ENCODE assay signal across 1 cellular context in genomic region chr2:16477648-16478047, GRCh38.
TF ChIP-seq lines count a peak whose summit lies in the region.

No MANE protein-coding gene starts in this region.

TF ChIP-seq in GM23338, 12 proteins besides CTCF, POLR2A, EP300 and RAD21:
- TF ChIP-seq, protein P1, sequence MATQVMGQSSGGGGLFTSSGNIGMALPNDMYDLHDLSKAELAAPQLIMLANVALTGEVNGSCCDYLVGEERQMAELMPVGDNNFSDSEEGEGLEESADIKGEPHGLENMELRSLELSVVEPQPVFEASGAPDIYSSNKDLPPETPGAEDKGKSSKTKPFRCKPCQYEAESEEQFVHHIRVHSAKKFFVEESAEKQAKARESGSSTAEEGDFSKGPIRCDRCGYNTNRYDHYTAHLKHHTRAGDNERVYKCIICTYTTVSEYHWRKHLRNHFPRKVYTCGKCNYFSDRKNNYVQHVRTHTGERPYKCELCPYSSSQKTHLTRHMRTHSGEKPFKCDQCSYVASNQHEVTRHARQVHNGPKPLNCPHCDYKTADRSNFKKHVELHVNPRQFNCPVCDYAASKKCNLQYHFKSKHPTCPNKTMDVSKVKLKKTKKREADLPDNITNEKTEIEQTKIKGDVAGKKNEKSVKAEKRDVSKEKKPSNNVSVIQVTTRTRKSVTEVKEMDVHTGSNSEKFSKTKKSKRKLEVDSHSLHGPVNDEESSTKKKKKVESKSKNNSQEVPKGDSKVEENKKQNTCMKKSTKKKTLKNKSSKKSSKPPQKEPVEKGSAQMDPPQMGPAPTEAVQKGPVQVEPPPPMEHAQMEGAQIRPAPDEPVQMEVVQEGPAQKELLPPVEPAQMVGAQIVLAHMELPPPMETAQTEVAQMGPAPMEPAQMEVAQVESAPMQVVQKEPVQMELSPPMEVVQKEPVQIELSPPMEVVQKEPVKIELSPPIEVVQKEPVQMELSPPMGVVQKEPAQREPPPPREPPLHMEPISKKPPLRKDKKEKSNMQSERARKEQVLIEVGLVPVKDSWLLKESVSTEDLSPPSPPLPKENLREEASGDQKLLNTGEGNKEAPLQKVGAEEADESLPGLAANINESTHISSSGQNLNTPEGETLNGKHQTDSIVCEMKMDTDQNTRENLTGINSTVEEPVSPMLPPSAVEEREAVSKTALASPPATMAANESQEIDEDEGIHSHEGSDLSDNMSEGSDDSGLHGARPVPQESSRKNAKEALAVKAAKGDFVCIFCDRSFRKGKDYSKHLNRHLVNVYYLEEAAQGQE (IDR thresholded peaks at IDR 0.05; ENCODE audit: unreplicated experiment): no peak
- TF ChIP-seq ZNF462 (CRISPR knock-in tag; IDR thresholded peaks at IDR 0.05) (no peak), NANOG (IDR thresholded peaks at IDR 0.05; ENCODE audit: borderline replicate concordance) (no peak), EZH2 (IDR thresholded peaks at IDR 0.05; ENCODE audit: low read depth, unreplicated experiment) (no peak)
